ENCODE assay signal across 13 cellular contexts in the genomic region with DNA sequence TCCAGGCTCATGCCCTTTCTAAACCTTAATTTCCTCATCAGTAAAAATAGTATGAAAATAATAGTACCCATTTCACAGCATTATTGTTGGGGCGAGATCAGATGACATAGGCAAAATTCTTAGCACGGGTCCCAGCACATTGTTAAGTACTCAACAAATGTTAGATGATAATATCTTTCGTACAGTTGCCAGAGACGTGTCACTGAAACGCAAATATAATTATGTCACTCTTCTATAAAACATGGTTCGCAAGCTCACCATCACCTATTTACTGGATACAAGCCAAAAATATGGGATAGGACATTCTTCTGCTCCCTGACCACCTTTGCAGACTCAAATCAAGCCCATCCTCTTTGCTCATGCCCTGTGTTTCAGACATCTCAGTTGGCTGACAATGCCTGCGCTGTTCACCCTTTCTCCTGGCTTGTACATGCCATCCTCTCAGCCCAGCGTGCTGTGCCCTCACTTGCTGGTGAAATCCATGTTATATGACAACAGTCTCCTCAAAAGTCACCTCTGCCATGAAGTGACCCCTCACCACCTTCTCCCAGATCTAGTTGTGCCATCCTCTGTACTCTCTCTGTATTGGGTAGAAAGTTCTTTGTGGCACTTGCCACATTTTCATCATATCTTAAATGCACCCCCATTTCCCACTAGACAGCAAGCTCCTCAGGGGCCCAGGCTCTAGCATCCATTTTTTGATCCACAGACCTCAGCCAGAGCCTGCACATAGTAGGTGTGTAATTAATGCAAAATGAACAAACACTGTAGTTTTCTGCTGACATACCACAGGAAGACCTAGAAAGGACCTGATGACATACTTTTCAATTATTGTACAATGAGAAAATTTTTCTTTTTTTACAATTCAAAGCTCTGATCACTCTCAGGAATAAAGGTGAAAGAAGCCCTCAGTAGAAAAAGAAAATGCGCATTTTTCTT. TPM values are rescaled to one million over a fixed set of nuclear protein-coding genes. Genes with fewer than 3 reads are reported as not detected.
A peak's percentile ranks its signal among the peaks of the same experiment; 100 is the strongest.
DNase-seq lines count a peak whose midpoint lies in the region; ATAC-seq, FAIRE-seq and TF ChIP-seq lines count a peak whose summit lies in the region.
"Had no signal": no experiment of that assay in that cellular context is flagged by ENCODE, and none has a peak within 500 bp of the region (broad histone marks: within the 10 kb centered on the region; RNA-seq: fewer than 3 reads in every experiment).

No MANE protein-coding gene starts in this region.

- POLR2A ChIA-PET in HEK293 (lab: Yijun Ruan, JAX) = no interaction called here
- POLR2A ChIA-PET in K562 (lab: Yijun Ruan, JAX) = interaction anchor here (0.6 to 2.8 kb wide), 7 partner anchors 9 to 1007 kb away, joined by 3 to 21 read pairs (median 4); no protein-coding TSS in a partner anchor

- H3K9ac ChIP-seq in K562 (ENCODE audit: insufficient read depth in 1 of 2, low read depth in 2 of 2, low read length in 2 of 2) = no peak overlapping the region; a peak in 1 of 4 replicates

- peak overlapping the region; percentile 54 for H3K4me2 ChIP-seq in K562 (ENCODE audit: insufficient read depth, low read length)

- WGBS in K562 (ENCODE audit: insufficient coverage, low coverage, missing lambda C conversion rate) = 50% methylated on average over 9 of the region's 9 CpGs

- no peaks in the 10 kb centered on the region for H3K27me3 ChIP-seq in K562 (ENCODE audit: control insufficient read depth in 2 of 2, insufficient read depth in 2 of 2, low read length in 2 of 2)
- no peaks in the 10 kb centered on the region for H3K27me3 ChIP-seq in lower lobe of right lung (ENCODE audit: low read depth)

- H3K9me3 Mint-ChIP-seq in stimulated activated naive B cell treated with anti-CD40 and anti-IgM and Interleukin-4, amounts not matched to agents 10 μg/mL and 1 μg/mL and 100 μg/mL, for 72 hours = no peaks in the 10 kb centered on the region

- H3K9me3 ChIP-seq in HEK293 (ENCODE audit: control insufficient read depth, insufficient read depth, low read depth, low read length) (no peaks in the 10 kb centered on the region), K562 (replicated peaks; ENCODE audit: control insufficient read depth, insufficient read depth, low read depth, low read length) (no peaks in the 10 kb centered on the region), lower lobe of right lung (no peaks in the 10 kb centered on the region)

- H4K20me1 ChIP-seq in K562 (replicated peaks; ENCODE audit: control insufficient read depth, insufficient read depth, low read length) = peaks cover 35% of the 10 kb centered on the region

- H3K27ac ChIP-seq in HEK293 (ENCODE audit: extremely low read depth, low read depth, low read length) (no peak overlapping the region), K562 (ENCODE audit: extremely low read depth, low read depth, low read length) (peak overlapping the region; percentile 39; the same call in 2 of the 3 replicates), lower lobe of right lung (peak overlapping the region; percentile 33)

- CTCF ChIA-PET in HEK293 (lab: Yijun Ruan, JAX) = no interaction called here
- CTCF ChIA-PET in K562 (lab: Yijun Ruan, JAX; ENCODE audit: low intra/inter-chr PET ratio) = no interaction called here

- peak; percentile 40; the same call in 1 of the 2 replicates for TF ChIP-seq POLR2A in K562 (conservative IDR thresholded peaks at IDR 0.05)

- no peak for DNase-seq in K562 (ENCODE audit: extremely low read depth in 1 of 4, low spot score in 3 of 4)
- no peak for DNase-seq in lower lobe of right lung
- no peak for DNase-seq in stimulated activated naive B cell treated with anti-CD40 and anti-IgM and Interleukin-4, amounts not matched to agents 10 μg/mL and 1 μg/mL and 100 μg/mL, for 72 hours
- no peak for DNase-seq in A172 (ENCODE audit: low spot score)
- DNase-seq: kidney glomerular epithelial cell; NCI-H510A treated with DMSO at 0.1 percent for 48 hours; occipital lobe; stimulated activated CD4-positive, alpha-beta T cell treated with anti-CD3 and anti-CD28 coated beads, Interleukin-15, amount 100 ng/mL, for 24 hours had no signal

- peak overlapping the region; percentile 33 for H3K27ac Mint-ChIP-seq in stimulated activated naive B cell treated with anti-CD40 and anti-IgM and Interleukin-4, amounts not matched to agents 10 μg/mL and 1 μg/mL and 100 μg/mL, for 72 hours

- peaks cover 15 to 31% of the 10 kb centered on the region in 2 donors for H3K36me3 Mint-ChIP-seq in stimulated activated naive B cell treated with anti-CD40 and anti-IgM and Interleukin-4, amounts not matched to agents 10 μg/mL and 1 μg/mL and 100 μg/mL, for 72 hours

- no peak overlapping the region for H2AFZ ChIP-seq in K562 (ENCODE audit: low read depth, low read length)

- in situ Hi-C loops in K562 (cut with MboI) = no loop called here

- no peaks in the 10 kb centered on the region for H3K27me3 Mint-ChIP-seq in stimulated activated naive B cell treated with anti-CD40 and anti-IgM and Interleukin-4, amounts not matched to agents 10 μg/mL and 1 μg/mL and 100 μg/mL, for 72 hours

- FAIRE-seq in K562 (lab: Jason Lieb, UNC) = no peak
- FAIRE-seq: HepG2 had no signal

- peaks cover 38 to 61% of the 10 kb centered on the region in 2 donors for H3K4me1 Mint-ChIP-seq in stimulated activated naive B cell treated with anti-CD40 and anti-IgM and Interleukin-4, amounts not matched to agents 10 μg/mL and 1 μg/mL and 100 μg/mL, for 72 hours

- no peak for TF ChIP-seq CTCF in HEK293 (tag by site-specific recombination; IDR thresholded peaks at IDR 0.05)
- TF ChIP-seq CTCF in K562 (IDR thresholded peaks at IDR 0.05 in 2 of 3, conservative IDR thresholded peaks at IDR 0.05 in 1 of 3; ENCODE audit: insufficient read depth in 2 of 3, low read depth in 1 of 3, low read length in 3 of 3) = no peak
- no peak for TF ChIP-seq CTCF in lower lobe of right lung (IDR thresholded peaks at IDR 0.05)

- no TSS peak for BruUV-seq in K562 (replicated peaks; lab: Mats Ljungman, UMichigan)

- peaks cover 0 to 2% of the 10 kb centered on the region in 2 experiments; a peak in 1 of 3 replicates for H3K36me3 ChIP-seq in HEK293 (ENCODE audit: control insufficient read depth in 2 of 2, insufficient read depth in 1 of 2, low read length in 2 of 2)
- H3K36me3 ChIP-seq in K562 (ENCODE audit: control insufficient read depth, insufficient read depth, low read length) = peaks cover 89% of the 10 kb centered on the region
- no peaks in the 10 kb centered on the region for H3K36me3 ChIP-seq in lower lobe of right lung

- no peak overlapping the region for H3K4me3 Mint-ChIP-seq in stimulated activated naive B cell treated with anti-CD40 and anti-IgM and Interleukin-4, amounts not matched to agents 10 μg/mL and 1 μg/mL and 100 μg/mL, for 72 hours

- H3K4me1 ChIP-seq in HEK293 (ENCODE audit: control insufficient read depth, insufficient read depth, low read length) (peaks cover 3% of the 10 kb centered on the region; the same call in 1 of the 2 replicates), K562 (replicated peaks in 1 of 2; ENCODE audit: control insufficient read depth in 2 of 2, insufficient read depth in 2 of 2, low read length in 2 of 2) (peaks cover 10 to 22% of the 10 kb centered on the region in 2 experiments; a peak in 4 of 5 replicates), lower lobe of right lung (peaks cover 52% of the 10 kb centered on the region)

- no peak overlapping the region for H3K4me3 ChIP-seq in HEK293 (ENCODE audit: low read depth, low read length)
- H3K4me3 ChIP-seq in K562 = no peak overlapping the region
- no peak overlapping the region for H3K4me3 ChIP-seq in lower lobe of right lung

- H3K79me2 ChIP-seq in K562 (ENCODE audit: control insufficient read depth, insufficient read depth, low read length) = peaks cover 95% of the 10 kb centered on the region

- TF ChIP-seq EP300 in K562 (IDR thresholded peaks at IDR 0.05; ENCODE audit: low read length) = no peak

- intact Hi-C loops in K562 (cut with micrococcal nuclease) = no loop called here
- intact Hi-C loops in lower lobe of right lung (cut with DNase I) = no loop called here

- H3K9me1 ChIP-seq in K562 (ENCODE audit: control insufficient read depth, insufficient read depth, low read length) = no peaks in the 10 kb centered on the region

- ATAC-seq in K562 = peak; percentile 16
- ATAC-seq in lower lobe of right lung = no peak
- no peak for ATAC-seq in stimulated activated naive B cell treated with anti-CD40 and anti-IgM and Interleukin-4, amounts not matched to agents 10 μg/mL and 1 μg/mL and 100 μg/mL, for 72 hours (replicated peaks)
- no peak for ATAC-seq in GM18861 (IDR thresholded peaks at IDR 0.05; ENCODE audit: unreplicated experiment)
- ATAC-seq in HG03039 (IDR thresholded peaks at IDR 0.05; ENCODE audit: unreplicated experiment) = no peak
- no peak for ATAC-seq in GM21381 (IDR thresholded peaks at IDR 0.05; ENCODE audit: unreplicated experiment)
- ATAC-seq: HepG2 had no signal

- no peak for TF ChIP-seq RAD21 in K562 (CRISPR knock-in tag; conservative IDR thresholded peaks at IDR 0.05 in 1 of 2, IDR thresholded peaks at IDR 0.05 in 1 of 2)

TF ChIP-seq in HEK293, 187 proteins besides CTCF, POLR2A, EP300 and RAD21 (continues in another document):
- no peak for TF ChIP-seq REPIN1 (tag by site-specific recombination; IDR thresholded peaks at IDR 0.05; ENCODE audit: low read depth)

RNA-seq across cellular contexts. Expression of a gene that starts 23.0 kb away (rescaled TPM):
- 342 and 614 TPM in 2 replicates for total RNA-seq in K562 (2011; cell fraction: chromatin; rRNA removed; ENCODE audit: low replicate concordance)
- 113 and 153 TPM in 2 replicates for total RNA-seq in K562 (2011; cell fraction: nucleolus; rRNA removed)
- 327 and 692 TPM in 2 replicates for total RNA-seq in K562 (2011; cell fraction: nucleoplasm; rRNA removed)
- total RNA-seq in K562 (2014; rRNA removed) = 65.0 and 72.3 TPM in 2 replicates
- 87.9 and 96.2 TPM in 2 replicates for total RNA-seq in K562 (2014; rRNA removed; fragmentation: Illumina TruSeq; extraction: Trizol)
- 82.2 and 85.8 TPM in 2 replicates for total RNA-seq in K562 (2015; rRNA removed; fragmentation: Illumina TruSeq; extraction: Trizol)
- 101 and 113 TPM in 2 replicates for total RNA-seq in K562 (2021)
- 66.9 and 73.3 TPM in 2 replicates for polyA plus RNA-seq in K562 (2011; rRNA removed)
- 37.5 and 39.9 TPM in 2 replicates for polyA plus RNA-seq in K562 (2011; cell fraction: cytosol; rRNA removed)
- 143 and 148 TPM in 2 replicates for polyA plus RNA-seq in K562 (2011; cell fraction: nucleus; rRNA removed)
- 33.6 and 40.1 TPM in 2 replicates for polyA plus RNA-seq in K562 (2012)
- 52.2 and 57.2 TPM in 2 replicates for polyA plus RNA-seq in K562 (2014; fragmentation: Illumina TruSeq; extraction: Trizol)
- polyA plus RNA-seq in K562 (2014; fragmentation: Nextera tagmentation; extraction: Ambion mirVana) = 10 to 100 TPM; 15.1 to 30.1 TPM
- polyA plus RNA-seq in K562 (2014; rRNA removed) = 46.5 and 50.2 TPM in 2 replicates
- 369 and 399 TPM in 2 replicates for polyA minus RNA-seq in K562 (2011; rRNA and poly(A)+ RNA removed)
- 41.4 and 51.2 TPM in 2 replicates for polyA minus RNA-seq in K562 (2011; cell fraction: cytosol; rRNA and poly(A)+ RNA removed)
- 431 and 576 TPM in 2 replicates for polyA minus RNA-seq in K562 (2011; cell fraction: nucleus; rRNA and poly(A)+ RNA removed)
- 220 TPM for total RNA-seq in lower lobe of right lung
- total RNA-seq in A172 (2014; rRNA removed; shearing (Covaris generic)) = 20.2 and 35.0 TPM in 2 replicates
- total RNA-seq: HepG2 had no signal
